Comparison of ENCODE assay signal across 9 cellular contexts in genomic region chr15:67068724-67069400, GRCh38. TPM values are rescaled to one million over a fixed set of nuclear protein-coding genes. Genes with fewer than 3 reads are reported as not detected.
DNase-seq lines count a peak whose midpoint lies in the region; ATAC-seq and TF ChIP-seq lines count a peak whose summit lies in the region.
"Had no signal": no experiment of that assay in that cellular context is flagged by ENCODE, and none has a peak within 500 bp of the region (broad histone marks: within the 10 kb centered on the region; RNA-seq: fewer than 3 reads in every experiment).

No MANE protein-coding gene starts in this region.

- H3K27me3 ChIP-seq in Caco-2 (replicated peaks; ENCODE audit: control insufficient read depth, insufficient read depth, low read length) (no peaks in the 10 kb centered on the region), NT2/D1 (ENCODE audit: insufficient read depth, insufficient read length) (peaks cover 10% of the 10 kb centered on the region), ovary (no peaks in the 10 kb centered on the region)

- peaks cover 41% of the 10 kb centered on the region for H3K36me3 Mint-ChIP-seq in Caco-2 (ENCODE audit: insufficient read depth, unreplicated experiment)

- no peak for TF ChIP-seq POLR2A in ovary (IDR thresholded peaks at IDR 0.05)

- no peak overlapping the region for H3K4me3 ChIP-seq in Caco-2 (ENCODE audit: low read depth, low read length)
- no peak overlapping the region for H3K4me3 ChIP-seq in NT2/D1 (ENCODE audit: insufficient read length, low read depth)
- H3K4me3 ChIP-seq in coronary artery, result peak overlapping the region; percentile 94
- peak overlapping the region; percentile 76 for H3K4me3 ChIP-seq in ovary

- H3K27me3 Mint-ChIP-seq in Caco-2 (ENCODE audit: insufficient read depth, unreplicated experiment), result no peaks in the 10 kb centered on the region

- H3K4me1 ChIP-seq in Caco-2, result peaks cover 21% of the 10 kb centered on the region
- H3K4me1 ChIP-seq in NT2/D1 (ENCODE audit: insufficient read depth, insufficient read length), result peaks cover 5% of the 10 kb centered on the region
- peaks cover 26% of the 10 kb centered on the region for H3K4me1 ChIP-seq in ovary (ENCODE audit: insufficient read depth)

- peak overlapping the region; percentile 21 for H3K9ac ChIP-seq in NT2/D1 (ENCODE audit: insufficient read length, low read depth)

- DNase-seq in Caco-2 (no peak), NT2/D1 (ENCODE audit: low read depth, low spot score) (no peak), coronary artery (ENCODE audit: low spot score) (no peak), ovary (no peak), H4 (ENCODE audit: low spot score) (no peak), HCEC 1CT (no peak)

- ATAC-seq in GM19395 (IDR thresholded peaks at IDR 0.05; ENCODE audit: unreplicated experiment) (no peak), HG03439 (IDR thresholded peaks at IDR 0.05; ENCODE audit: unreplicated experiment) (no peak)

- no peaks in the 10 kb centered on the region for H3K9me3 Mint-ChIP-seq in Caco-2 (ENCODE audit: unreplicated experiment)

- H3K4me3 Mint-ChIP-seq in Caco-2 (ENCODE audit: unreplicated experiment), result peak overlapping the region; percentile 96

- peak overlapping the region; percentile 88 for H3K27ac Mint-ChIP-seq in Caco-2 (ENCODE audit: unreplicated experiment)

- CTCF ChIA-PET in Caco-2 (lab: Charles Lee), result no interaction called here

- POLR2A ChIA-PET in Caco-2 (lab: Charles Lee), result no interaction called here

- 23 to 32% (median 25%) methylated on average over 6 of the region's 6 CpGs for WGBS in ovary, 3 donors

- peak overlapping the region; percentile 88 to 95 for H3K27ac ChIP-seq in coronary artery
- peak overlapping the region in 1 of 2 donors; percentile 90 for H3K27ac ChIP-seq in ovary
- H3K27ac ChIP-seq: neutrophil had no signal

- intact Hi-C loops in Caco-2 (cut with micrococcal nuclease; ENCODE audit: unreplicated experiment) (loop anchor here (5.0 kb wide), 1 partner anchor 133 kb away; no protein-coding TSS in a partner anchor), ovary (cut with DNase I) (loop anchor here in 3 of 4 donors (5.0 to 10.0 kb wide), 6 partner anchors 47 to 186 kb away; partner anchors contain the start of genes AAGAB (in 1 of the 3) and IQCH (in 1 of the 3))

- H3K9me3 ChIP-seq in Caco-2, result no peaks in the 10 kb centered on the region
- H3K9me3 ChIP-seq in NT2/D1 (ENCODE audit: insufficient read depth, low read length), result no peaks in the 10 kb centered on the region
- no peaks in the 10 kb centered on the region for H3K9me3 ChIP-seq in ovary
- H3K9me3 ChIP-seq: neutrophil had no signal

- H3K36me3 ChIP-seq in Caco-2 (ENCODE audit: control insufficient read depth, insufficient read depth, low read length) (peaks cover 1% of the 10 kb centered on the region; the same call in 1 of the 2 replicates), NT2/D1 (ENCODE audit: insufficient read depth, insufficient read length, low read length) (peaks cover 19% of the 10 kb centered on the region), ovary (no peaks in the 10 kb centered on the region)
- H3K36me3 ChIP-seq: neutrophil had no signal

- peaks cover 34% of the 10 kb centered on the region for H3K4me1 Mint-ChIP-seq in Caco-2 (ENCODE audit: low read depth, unreplicated experiment)

- TF ChIP-seq CTCF in Caco-2 (IDR thresholded peaks at IDR 0.05; ENCODE audit: insufficient read depth in 1 of 2, low read depth in 1 of 2, low read length in 1 of 2, severe bottlenecking in 1 of 2, unreplicated experiment in 1 of 2) (no peak), coronary artery (IDR thresholded peaks at IDR 0.05) (no peak), ovary (IDR thresholded peaks at IDR 0.05) (no peak)

- BruUV-seq in Caco-2 (replicated peaks; lab: Mats Ljungman, UMichigan), result no TSS peak

- no peak for TF ChIP-seq EP300 in ovary (IDR thresholded peaks at IDR 0.05)

RNA-seq across cellular contexts. Expression of gene SMAD3, which starts 3.5 kb away (rescaled TPM):
- total RNA-seq in Caco-2 (2022) (51.5 and 54.8 TPM in 2 replicates), ovary (10 to 100 TPM; 21.6 to 78.6 (median 46.0) TPM)
- 10 to 100 TPM; 18.7 to 78.6 TPM for polyA plus RNA-seq in ovary
- 31.6 and 38.5 TPM in 2 replicates for total RNA-seq in H4 (2014; rRNA removed; shearing (Covaris generic))

Comparison
In these comparisons a context has a peak if more than half of its experiments do, and no peak if none do; other contexts are left out.
1. H3K4me3 ChIP-seq: peak in coronary artery (single experiment) and ovary (single experiment); none in Caco-2 (single experiment) and NT2/D1 (single experiment).